17 cellular contexts compared by ENCODE assay signal in genomic region chr4:187767158-187767557, GRCh38.
A peak's percentile ranks its signal among the peaks of the same experiment; 100 is the strongest.
DNase-seq lines count a peak whose midpoint lies in the region; ATAC-seq, FAIRE-seq and TF ChIP-seq lines count a peak whose summit lies in the region.
"Had no signal": no experiment of that assay in that cellular context is flagged by ENCODE, and none has a peak within 500 bp of the region (broad histone marks: within the 10 kb centered on the region; RNA-seq: fewer than 3 reads in every experiment).

No MANE protein-coding gene starts in this region.

- no peak overlapping the region for H3K18ac ChIP-seq in mesendoderm (ENCODE audit: low read length)

- no peak overlapping the region for H3K23ac ChIP-seq in mesendoderm (ENCODE audit: low read length)

- H3K4ac ChIP-seq in mesendoderm (ENCODE audit: low read depth, low read length) = no peak overlapping the region

- H3K4me3 ChIP-seq in Caco-2 (ENCODE audit: low read depth, low read length) = no peak overlapping the region
- H3K4me3 ChIP-seq in endodermal cell (ENCODE audit: low read length) = no peak overlapping the region
- no peak overlapping the region for H3K4me3 ChIP-seq in mesendoderm (ENCODE audit: low read length)
- H3K4me3 ChIP-seq in pancreas = no peak overlapping the region
- H3K4me3 ChIP-seq: BLaER1 had no signal

- H3K9me3 Mint-ChIP-seq in Caco-2 (ENCODE audit: unreplicated experiment) (peaks cover 7% of the 10 kb centered on the region), endodermal cell (no peaks in the 10 kb centered on the region)

- WGBS in endodermal cell (ENCODE audit: insufficient coverage in 1 of 2, insufficient read length in 1 of 2), 2 experiments = 59 to 71% methylated on average over 3 of the region's 3 CpGs
- no CpG with 5 or more reads among the region's 3 CpGs for WGBS in mesendoderm (ENCODE audit: extremely low coverage, insufficient coverage, low lambda C conversion rate)
- WGBS in pancreas, 2 donors = 27 to 31% methylated on average over 3 of the region's 3 CpGs

- H3K9ac ChIP-seq in endodermal cell (ENCODE audit: extremely low read depth, low read length, poor library complexity, severe bottlenecking) (no peak overlapping the region), mesendoderm (ENCODE audit: low read length) (no peak overlapping the region)
- H3K9ac ChIP-seq: BLaER1 had no signal

- H3K27ac ChIP-seq in endodermal cell (ENCODE audit: low read depth, low read length) (no peak overlapping the region), mesendoderm (ENCODE audit: low read depth, low read length) (no peak overlapping the region), pancreas (no peak overlapping the region)
- H3K27ac ChIP-seq: 22Rv1, BLaER1, HL-60 had no signal

- H3K36me3 Mint-ChIP-seq in Caco-2 (ENCODE audit: insufficient read depth, unreplicated experiment) (no peaks in the 10 kb centered on the region), endodermal cell (ENCODE audit: low read depth) (no peaks in the 10 kb centered on the region)
- H3K36me3 Mint-ChIP-seq: CD14-positive monocyte had no signal

- H3K4me3 Mint-ChIP-seq in Caco-2 (ENCODE audit: unreplicated experiment) = peak overlapping the region; percentile 10
- H3K4me3 Mint-ChIP-seq in endodermal cell = no peak overlapping the region
- H3K4me3 Mint-ChIP-seq: CD14-positive monocyte; CD4-positive, alpha-beta memory T cell had no signal

- no TSS peak for BruUV-seq in Caco-2 (replicated peaks; lab: Mats Ljungman, UMichigan)

- H3K27me3 ChIP-seq in Caco-2 (replicated peaks; ENCODE audit: control insufficient read depth, insufficient read depth, low read length) = no peaks in the 10 kb centered on the region
- no peaks in the 10 kb centered on the region for H3K27me3 ChIP-seq in endodermal cell (ENCODE audit: control insufficient read depth, insufficient read depth, low read length, poor library complexity, severe bottlenecking)
- H3K27me3 ChIP-seq in mesendoderm (ENCODE audit: insufficient read depth, low read length, poor library complexity) = no peaks in the 10 kb centered on the region
- no peaks in the 10 kb centered on the region for H3K27me3 ChIP-seq in pancreas
- H3K27me3 ChIP-seq: BLaER1 had no signal

- H3K36me3 ChIP-seq in Caco-2 (ENCODE audit: control insufficient read depth, insufficient read depth, low read length) = no peaks in the 10 kb centered on the region
- no peaks in the 10 kb centered on the region for H3K36me3 ChIP-seq in endodermal cell (ENCODE audit: control insufficient read depth, insufficient read depth, low read length)
- H3K36me3 ChIP-seq in mesendoderm (ENCODE audit: control insufficient read depth, insufficient read depth, low read length) = no peaks in the 10 kb centered on the region
- no peaks in the 10 kb centered on the region for H3K36me3 ChIP-seq in pancreas
- H3K36me3 ChIP-seq: BLaER1 had no signal

- H2BK15ac ChIP-seq in mesendoderm (replicated peaks; ENCODE audit: low read depth) = no peak overlapping the region

- no peaks in the 10 kb centered on the region for H3K79me1 ChIP-seq in mesendoderm (ENCODE audit: low read length)

- ATAC-seq in pancreas (peak in 3 of 4 donors; percentile 35 to 71 (median 37)), left lobe of liver (no peak)

- H4K5ac ChIP-seq in mesendoderm (ENCODE audit: low read length) = no peak overlapping the region

- no peaks in the 10 kb centered on the region for H3K27me3 Mint-ChIP-seq in Caco-2 (ENCODE audit: insufficient read depth, unreplicated experiment)
- H3K27me3 Mint-ChIP-seq in endodermal cell (ENCODE audit: insufficient read depth) = no peaks in the 10 kb centered on the region
- H3K27me3 Mint-ChIP-seq: CD4-positive, alpha-beta memory T cell had no signal

- H4K8ac ChIP-seq in mesendoderm (ENCODE audit: low read depth, low read length) = no peak overlapping the region

- no peak overlapping the region for H2BK5ac ChIP-seq in mesendoderm (ENCODE audit: low read length)

- no peak overlapping the region for H2BK120ac ChIP-seq in mesendoderm (ENCODE audit: low read depth, low read length)

- no peak for TF ChIP-seq CTCF in Caco-2 (IDR thresholded peaks at IDR 0.05; ENCODE audit: insufficient read depth in 1 of 2, low read depth in 1 of 2, low read length in 1 of 2, severe bottlenecking in 1 of 2, unreplicated experiment in 1 of 2)
- no peak for TF ChIP-seq CTCF in endodermal cell (conservative IDR thresholded peaks at IDR 0.05)
- TF ChIP-seq CTCF in pancreas (IDR thresholded peaks at IDR 0.05) = no peak

- FAIRE-seq in pancreas (lab: Jason Lieb, UNC) = no peak
- FAIRE-seq: H54 had no signal

- POLR2A ChIA-PET in Caco-2 (lab: Charles Lee) = interaction anchor here (0.9 kb wide), 1 partner anchor 48 kb away, joined by 3 read pairs; no protein-coding TSS in a partner anchor

- H3K79me2 ChIP-seq in mesendoderm (ENCODE audit: control insufficient read depth, insufficient read depth, low read length) = no peaks in the 10 kb centered on the region

- no peaks in the 10 kb centered on the region for H3K9me3 ChIP-seq in Caco-2
- no peaks in the 10 kb centered on the region for H3K9me3 ChIP-seq in endodermal cell (ENCODE audit: control insufficient read depth, low read length)
- no peaks in the 10 kb centered on the region for H3K9me3 ChIP-seq in pancreas
- H3K9me3 ChIP-seq: BLaER1 had no signal

- peaks cover 9% of the 10 kb centered on the region; the same call in 1 of the 2 replicates for H3K4me1 ChIP-seq in Caco-2
- no peaks in the 10 kb centered on the region for H3K4me1 ChIP-seq in endodermal cell (ENCODE audit: control insufficient read depth, insufficient read depth, low read length)
- H3K4me1 ChIP-seq in mesendoderm (ENCODE audit: control insufficient read depth, low read depth, low read length) = no peaks in the 10 kb centered on the region
- peaks cover 0 to 5% (median 0%) of the 10 kb centered on the region in 3 donors for H3K4me1 ChIP-seq in pancreas
- H3K4me1 ChIP-seq: BLaER1 had no signal

- no peak overlapping the region for H2AK5ac ChIP-seq in mesendoderm (ENCODE audit: low read length)

- DNase-seq in Caco-2 = peak in 1 of 2 experiments; percentile 24
- no peak for DNase-seq in endodermal cell
- DNase-seq in mesendoderm = peak; percentile 19
- no peak for DNase-seq in pancreas
- no peak for DNase-seq in activated CD8-positive, alpha-beta memory T cell treated with anti-CD3 and anti-CD28 coated beads, Interleukin-2, amount 50 U/mL, for 4 hours
- no peak for DNase-seq in SKM-1 (lab: John Stamatoyannopoulos, UW; ENCODE audit: unreplicated experiment)
- no peak for DNase-seq in left lobe of liver (ENCODE audit: low spot score)
- DNase-seq: Calu3; CD4-positive, alpha-beta memory T cell; DMS79 treated with DMSO at 0.1 percent for 48 hours; GF-D8; HCEC 1CT had no signal

- H3K27ac Mint-ChIP-seq in Caco-2 (ENCODE audit: unreplicated experiment) (peak overlapping the region; percentile 2), endodermal cell (peak overlapping the region; percentile 15)
- H3K27ac Mint-ChIP-seq: CD4-positive, alpha-beta memory T cell had no signal

- no peak overlapping the region for H3K4me2 ChIP-seq in mesendoderm (ENCODE audit: low read length)
- H3K4me2 ChIP-seq: BLaER1 had no signal

- intact Hi-C loops in Caco-2 (cut with micrococcal nuclease; ENCODE audit: unreplicated experiment) (loop anchor here (5.0 kb wide), 1 partner anchor 45 kb away; no protein-coding TSS in a partner anchor), pancreas (cut with DNase I) (no loop called here)

- H3K56ac ChIP-seq in mesendoderm (ENCODE audit: low read length) = no peak overlapping the region

- CTCF ChIA-PET in Caco-2 (lab: Charles Lee) = no interaction called here

- peaks cover 14% of the 10 kb centered on the region for H3K4me1 Mint-ChIP-seq in Caco-2 (ENCODE audit: low read depth, unreplicated experiment)
- H3K4me1 Mint-ChIP-seq in endodermal cell = peaks cover 15% of the 10 kb centered on the region
- H3K4me1 Mint-ChIP-seq: CD14-positive monocyte; CD4-positive, alpha-beta memory T cell had no signal
